ENCODE assay signal across 18 cellular contexts in genomic region chr13:50955212-50955611, GRCh38.
"Had no signal": no experiment of that assay in that cellular context is flagged by ENCODE, and none has a peak within 500 bp of the region (broad histone marks: within the 10 kb centered on the region; RNA-seq: fewer than 3 reads in every experiment).

No MANE protein-coding gene starts in this region.

- H3K27me3 ChIP-seq: foreskin keratinocyte, neutrophil, sigmoid colon, suprapubic skin, tibial artery, upper lobe of left lung, uterus had no signal

- H3K27ac Mint-ChIP-seq: dendritic cell treated with granulocyte-macrophage colony-stimulating factor and Interleukin-4, amounts not matched to agents 40 ng/mL and 50 ng/mL, for 4 days; effector memory CD8-positive, alpha-beta T cell had no signal

- H3K27me3 Mint-ChIP-seq: dendritic cell treated with granulocyte-macrophage colony-stimulating factor and Interleukin-4, amounts not matched to agents 40 ng/mL and 50 ng/mL, for 4 days; effector memory CD8-positive, alpha-beta T cell; naive thymus-derived CD8-positive, alpha-beta T cell had no signal

- H3K27ac ChIP-seq: foreskin keratinocyte, neutrophil, sigmoid colon, skin epidermis, suprapubic skin, tibial artery, upper lobe of left lung, uterus had no signal

- H3K4me1 ChIP-seq: foreskin keratinocyte, tibial artery, upper lobe of left lung, uterus had no signal

- H3K9me3 ChIP-seq: mucosa of descending colon, neutrophil, sigmoid colon, suprapubic skin, tibial artery, upper lobe of left lung, uterus had no signal

- H3K36me3 ChIP-seq: uterus had no signal

- H3K4me3 ChIP-seq: lung, mucosa of descending colon, sigmoid colon, skin epidermis, suprapubic skin, tibial artery, upper lobe of left lung, uterus had no signal

- DNase-seq: effector memory CD8-positive, alpha-beta T cell; foreskin keratinocyte; immature natural killer cell; left ventricle myocardium superior; naive thymus-derived CD8-positive, alpha-beta T cell; posterior cingulate gyrus; sigmoid colon; stimulated activated CD4-positive, alpha-beta T cell treated with anti-CD3 and anti-CD28 coated beads, Interleukin-12 subunit alpha, Interleukin-12 subunit beta, amount 100 ng/mL, for 4 hours; stimulated activated naive CD4-positive, alpha-beta T cell treated with Interleukin-2 at 50 U/mL for 16 hours; tibial artery; upper lobe of left lung; uterus had no signal

- ATAC-seq: effector memory CD8-positive, alpha-beta T cell; foreskin keratinocyte; left ventricle myocardium superior; mucosa of descending colon; naive thymus-derived CD8-positive, alpha-beta T cell had no signal

- H3K4me3 Mint-ChIP-seq: dendritic cell treated with granulocyte-macrophage colony-stimulating factor and Interleukin-4, amounts not matched to agents 40 ng/mL and 50 ng/mL, for 4 days; effector memory CD8-positive, alpha-beta T cell; immature natural killer cell; naive thymus-derived CD8-positive, alpha-beta T cell had no signal

- H3K9me3 Mint-ChIP-seq: dendritic cell treated with granulocyte-macrophage colony-stimulating factor and Interleukin-4, amounts not matched to agents 40 ng/mL and 50 ng/mL, for 4 days; effector memory CD8-positive, alpha-beta T cell; immature natural killer cell; naive thymus-derived CD8-positive, alpha-beta T cell had no signal
